ENCODE assay signal across 9 cellular contexts in the genomic region with DNA sequence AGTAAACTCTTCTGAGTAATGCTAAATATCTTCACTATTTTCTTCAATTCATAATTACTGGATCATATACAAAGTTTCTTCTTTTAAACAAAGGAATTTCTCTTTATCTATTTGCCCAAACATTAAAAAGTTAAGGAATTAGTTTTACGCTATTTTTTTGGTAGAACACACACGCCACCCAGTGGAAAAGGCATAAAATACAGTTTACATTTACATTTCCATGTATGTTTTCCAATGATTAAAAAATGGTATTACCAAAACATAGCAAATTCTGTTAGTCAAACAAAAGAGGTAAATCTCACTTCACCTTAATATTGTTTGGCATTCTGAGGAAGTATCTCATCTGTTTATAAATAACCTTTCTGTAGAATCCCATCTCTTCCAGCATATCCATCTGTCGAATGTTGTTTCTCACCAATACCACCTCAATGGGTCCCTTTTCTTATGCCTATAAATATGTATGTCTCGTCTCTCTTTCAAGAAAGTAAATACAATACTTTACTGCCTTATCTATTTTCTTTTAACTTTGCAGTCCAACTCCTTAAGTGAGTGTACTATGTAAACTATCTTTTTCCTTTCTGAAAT. TPM values are rescaled to one million over a fixed set of nuclear protein-coding genes. Genes with fewer than 3 reads are reported as not detected.
A peak's percentile ranks its signal among the peaks of the same experiment; 100 is the strongest.
DNase-seq lines count a peak whose midpoint lies in the region; ATAC-seq and TF ChIP-seq lines count a peak whose summit lies in the region.
"Had no signal": no experiment of that assay in that cellular context is flagged by ENCODE, and none has a peak within 500 bp of the region (broad histone marks: within the 10 kb centered on the region; RNA-seq: fewer than 3 reads in every experiment).

No MANE protein-coding gene starts in this region.

- H3K4me2 ChIP-seq in hepatocyte, result no peak overlapping the region

- intact Hi-C loops in activated B cell treated with CpG ODN at 0.5 μM for 24 hours (cut with micrococcal nuclease) (loop anchor here (1.0 to 10.0 kb wide), 6 partner anchors 71 to 1483 kb away; partner anchors contain the start of gene HSPD1), transverse colon (cut with DNase I; ENCODE audit: low total_unique reads) (no loop called here)

- no peaks in the 10 kb centered on the region for H4K20me1 ChIP-seq in hepatocyte (ENCODE audit: insufficient read depth, poor library complexity, severe bottlenecking)

- WGBS in hepatocyte (ENCODE audit: low lambda C conversion rate, missing lambda C conversion rate), result 23% methylated on average over 4 of the region's 4 CpGs
- WGBS in transverse colon (ENCODE audit: low coverage in 1 of 2), 2 donors, result 20 to 24% methylated on average over 4 of the region's 4 CpGs

- no peaks in the 10 kb centered on the region for H3K79me2 ChIP-seq in hepatocyte

- H3K27me3 ChIP-seq in hepatocyte (no peaks in the 10 kb centered on the region), transverse colon (no peaks in the 10 kb centered on the region)

- H3K4me3 Mint-ChIP-seq in activated B cell treated with CpG ODN at 0.5 μM for 24 hours, result no peak overlapping the region
- no peak overlapping the region for H3K4me3 Mint-ChIP-seq in activated T-cell treated with anti-CD3 and anti-CD28 coated beads, Interleukin-2, amount 50 U/mL, for 24 hours
- H3K4me3 Mint-ChIP-seq: activated naive CD8-positive, alpha-beta T cell treated with anti-CD3 and anti-CD28 coated beads, Interleukin-2, amount 10 ng/mL, durations not matched to agents 7 days and 5 days had no signal

- CTCF ChIA-PET in activated B cell treated with CpG ODN at 0.5 μM for 24 hours (lab: Charles Lee), result interaction anchor here (0.8 to 2.3 kb wide), 5 partner anchors 10 to 1027 kb away, joined by 3 to 7 read pairs (median 4); no protein-coding TSS in a partner anchor

- H3K36me3 ChIP-seq in hepatocyte (replicated peaks; ENCODE audit: insufficient read depth, low read depth) (no peaks in the 10 kb centered on the region), transverse colon (no peaks in the 10 kb centered on the region)

- no peak for TF ChIP-seq EP300 in transverse colon (IDR thresholded peaks at IDR 0.05; ENCODE audit: low read depth)

- H3K4me1 ChIP-seq in hepatocyte (ENCODE audit: insufficient read depth), result no peaks in the 10 kb centered on the region
- H3K4me1 ChIP-seq in transverse colon, result peaks cover 0 to 7% (median 0%) of the 10 kb centered on the region in 4 donors

- no peak overlapping the region for H3K27ac Mint-ChIP-seq in activated B cell treated with CpG ODN at 0.5 μM for 24 hours
- no peak overlapping the region for H3K27ac Mint-ChIP-seq in activated T-cell treated with anti-CD3 and anti-CD28 coated beads, Interleukin-2, amount 50 U/mL, for 24 hours
- H3K27ac Mint-ChIP-seq: activated naive CD8-positive, alpha-beta T cell treated with anti-CD3 and anti-CD28 coated beads, Interleukin-2, amount 10 ng/mL, durations not matched to agents 7 days and 5 days had no signal

- H3K36me3 Mint-ChIP-seq in activated B cell treated with CpG ODN at 0.5 μM for 24 hours (ENCODE audit: low read depth), result no peaks in the 10 kb centered on the region
- H3K36me3 Mint-ChIP-seq in activated T-cell treated with anti-CD3 and anti-CD28 coated beads, Interleukin-2, amount 50 U/mL, for 24 hours (ENCODE audit: low read depth), result no peaks in the 10 kb centered on the region
- H3K36me3 Mint-ChIP-seq: activated naive CD8-positive, alpha-beta T cell treated with anti-CD3 and anti-CD28 coated beads, Interleukin-2, amount 10 ng/mL, durations not matched to agents 7 days and 5 days had no signal

- H3K27ac ChIP-seq in hepatocyte, result no peak overlapping the region
- no peak overlapping the region for H3K27ac ChIP-seq in transverse colon

- no peak for TF ChIP-seq POLR2A in transverse colon (IDR thresholded peaks at IDR 0.05)

- POLR2A ChIA-PET in activated B cell treated with CpG ODN at 0.5 μM for 24 hours (lab: Charles Lee), result no interaction called here

- peak; percentile 23 for TF ChIP-seq CTCF in activated B cell treated with CpG ODN at 0.5 μM for 24 hours (IDR thresholded peaks at IDR 0.05)
- peak; percentile 77 for TF ChIP-seq CTCF in hepatocyte (IDR thresholded peaks at IDR 0.05; ENCODE audit: poor library complexity)
- TF ChIP-seq CTCF in transverse colon (IDR thresholded peaks at IDR 0.05), result peak; percentile 66 to 75 (median 67)

- in situ Hi-C loops in transverse colon (cut with MboI; ENCODE audit: low pct_ligation_motif_present in 1 of 4, low pct_unique_long_range_greater_than_20kb in 1 of 4, low sequenced_read_pairs in 3 of 4), result no loop called here

- H3K4me3 ChIP-seq in Jurkat, Clone E6-1 (ENCODE audit: low read length), result no peak overlapping the region
- H3K4me3 ChIP-seq in hepatocyte (no peak overlapping the region), transverse colon (no peak overlapping the region)

- H3K9me2 ChIP-seq in hepatocyte (replicated peaks; ENCODE audit: insufficient read depth), result no peaks in the 10 kb centered on the region

- no peaks in the 10 kb centered on the region for H3K4me1 Mint-ChIP-seq in activated B cell treated with CpG ODN at 0.5 μM for 24 hours
- peaks cover 4% of the 10 kb centered on the region for H3K4me1 Mint-ChIP-seq in activated T-cell treated with anti-CD3 and anti-CD28 coated beads, Interleukin-2, amount 50 U/mL, for 24 hours (ENCODE audit: low read depth)

- no peaks in the 10 kb centered on the region for H3K9me3 Mint-ChIP-seq in activated B cell treated with CpG ODN at 0.5 μM for 24 hours
- no peaks in the 10 kb centered on the region for H3K9me3 Mint-ChIP-seq in activated T-cell treated with anti-CD3 and anti-CD28 coated beads, Interleukin-2, amount 50 U/mL, for 24 hours
- H3K9me3 Mint-ChIP-seq: activated naive CD8-positive, alpha-beta T cell treated with anti-CD3 and anti-CD28 coated beads, Interleukin-2, amount 10 ng/mL, durations not matched to agents 7 days and 5 days had no signal

- no peak for ATAC-seq in activated B cell treated with CpG ODN at 0.5 μM for 24 hours (ENCODE audit: low read depth)

- H3K27me3 Mint-ChIP-seq in activated B cell treated with CpG ODN at 0.5 μM for 24 hours, result peaks cover 7% of the 10 kb centered on the region
- H3K27me3 Mint-ChIP-seq in activated T-cell treated with anti-CD3 and anti-CD28 coated beads, Interleukin-2, amount 50 U/mL, for 24 hours, result peaks cover 6% of the 10 kb centered on the region

- DNase-seq in activated CD4-positive, alpha-beta T cell treated with anti-CD3 and anti-CD28 coated beads for 48 hours, result peak; percentile 24
- DNase-seq in activated CD4-positive, alpha-beta T cell treated with anti-CD3 and anti-CD28 coated beads, Interleukin-2, amount 50 U/mL, for 1 hour, result no peak
- DNase-seq in Jurkat, Clone E6-1 (ENCODE audit: low read depth, low spot score), result peak; percentile 48
- DNase-seq in activated B cell treated with CpG ODN at 0.5 μM for 24 hours, result no peak
- DNase-seq in hepatocyte (ENCODE audit: low spot score), result peak; percentile 29
- no peak for DNase-seq in transverse colon
- DNase-seq in epidermal melanocyte (ENCODE audit: insufficient read length, low spot score), result no peak
- DNase-seq in activated T-cell treated with anti-CD3 and anti-CD28 coated beads, Interleukin-2, amount 50 U/mL, for 24 hours, result no peak
- DNase-seq: activated naive CD8-positive, alpha-beta T cell treated with anti-CD3 and anti-CD28 coated beads, Interleukin-2, amount 10 ng/mL, durations not matched to agents 7 days and 5 days had no signal

- H3K9me3 ChIP-seq in hepatocyte (ENCODE audit: low read depth) (no peaks in the 10 kb centered on the region), transverse colon (no peaks in the 10 kb centered on the region)

- H2AFZ ChIP-seq in hepatocyte, result no peak overlapping the region

RNA-seq across cellular contexts. Expression of gene BOLL, which starts 7.2 kb away (rescaled TPM):
- not detected for polyA plus RNA-seq in Jurkat, Clone E6-1 (2012; ENCODE audit: insufficient read depth, insufficient read length)
- not detected in 2 replicates for total RNA-seq in activated B cell treated with CpG ODN at 0.5 μM for 24 hours
- not detected in 2 replicates for total RNA-seq in hepatocyte
- polyA plus RNA-seq in hepatocyte, result not detected in 2 replicates
- total RNA-seq in transverse colon, result not detected
- total RNA-seq: activated naive CD8-positive, alpha-beta T cell treated with anti-CD3 and anti-CD28 coated beads, Interleukin-2, amount 10 ng/mL, durations not matched to agents 7 days and 5 days had no signal

RNA-seq across cellular contexts. Expression of gene PLCL1, which starts 26.5 kb away (rescaled TPM):
- polyA plus RNA-seq in Jurkat, Clone E6-1 (2012; ENCODE audit: insufficient read depth, insufficient read length), result 0.37 TPM
- total RNA-seq in activated B cell treated with CpG ODN at 0.5 μM for 24 hours (0.04 TPM in 1 of 2 replicates, not detected in the other), hepatocyte (2.2 and 2.4 TPM in 2 replicates), transverse colon (1 to 10 TPM in 3 of 4 donors, under 1 TPM in 1; 0.20 to 7.1 (median 5.3) TPM)
- polyA plus RNA-seq in hepatocyte, result 0.37 and 0.43 TPM in 2 replicates

Comparison
In these comparisons a context has a peak if more than half of its experiments do, and no peak if none do; other contexts are left out.
1. DNase-seq: peak in activated CD4-positive, alpha-beta T cell treated with anti-CD3 and anti-CD28 coated beads for 48 hours (single experiment), Jurkat, Clone E6-1 (single experiment) and hepatocyte (single experiment); none in activated CD4-positive, alpha-beta T cell treated with anti-CD3 and anti-CD28 coated beads, Interleukin-2, amount 50 U/mL, for 1 hour (single experiment), activated B cell treated with CpG ODN at 0.5 μM for 24 hours (single experiment), transverse colon (single experiment), epidermal melanocyte (single experiment) and activated T-cell treated with anti-CD3 and anti-CD28 coated beads, Interleukin-2, amount 50 U/mL, for 24 hours (single experiment).
2. CTCF ChIP-seq: peak in every context shown above with its lines; median percentile 77 in hepatocyte; 67 in transverse colon; 23 in activated B cell treated with CpG ODN at 0.5 μM for 24 hours.